ENCODE assay signal across 1 cellular context in genomic region chr19:38975861-38976271, GRCh38.
TF ChIP-seq lines count a peak whose summit lies in the region.

No MANE protein-coding gene starts in this region.

TF ChIP-seq in GM23338, 12 proteins besides CTCF, POLR2A, EP300 and RAD21 (continued from another document):
- no peak for TF ChIP-seq ZNF462 (CRISPR knock-in tag; IDR thresholded peaks at IDR 0.05)
